8 cellular contexts compared by ENCODE assay signal in genomic region chr12:93183940-93184663, GRCh38.
DNase-seq lines count a peak whose midpoint lies in the region; ATAC-seq lines count a peak whose summit lies in the region.

No MANE protein-coding gene starts in this region.

- peak overlapping the region; percentile 3 for H3K27ac ChIP-seq in caudate nucleus (ENCODE audit: low read depth, low read length)
- no peak overlapping the region for H3K27ac ChIP-seq in naive thymus-derived CD4-positive, alpha-beta T cell (ENCODE audit: low read depth, low read length)

- H3K27me3 ChIP-seq in naive thymus-derived CD4-positive, alpha-beta T cell (ENCODE audit: control insufficient read depth in 2 of 2, insufficient read depth in 2 of 2, low read length in 2 of 2): no peaks in the 10 kb centered on the region

- no peaks in the 10 kb centered on the region for H3K36me3 ChIP-seq in naive thymus-derived CD4-positive, alpha-beta T cell (ENCODE audit: control insufficient read depth in 2 of 3, insufficient read depth in 3 of 3, low read length in 3 of 3)

- no peaks in the 10 kb centered on the region for H3K4me1 ChIP-seq in naive thymus-derived CD4-positive, alpha-beta T cell (ENCODE audit: control insufficient read depth in 2 of 2, insufficient read depth in 2 of 2, low read length in 2 of 2)

- H3K4me1 Mint-ChIP-seq in IgD-negative memory B cell: peaks cover 44 to 48% (median 47%) of the 10 kb centered on the region in 3 donors
- H3K4me1 Mint-ChIP-seq in naive thymus-derived CD4-positive, alpha-beta T cell: peaks cover 10 to 39% (median 21%) of the 10 kb centered on the region in 7 donors

- H3K27ac Mint-ChIP-seq in IgD-negative memory B cell: peak overlapping the region; percentile 20 to 80 (median 71)
- H3K27ac Mint-ChIP-seq in naive thymus-derived CD4-positive, alpha-beta T cell: peak overlapping the region; percentile 4 to 89 (median 71)

- CTCF ChIA-PET in naive thymus-derived CD4-positive, alpha-beta T cell (lab: Charles Lee): no interaction called here

- ATAC-seq in GM21381 (IDR thresholded peaks at IDR 0.05; ENCODE audit: unreplicated experiment): peak; percentile 85
- ATAC-seq in naive thymus-derived CD4-positive, alpha-beta T cell: peak; percentile 86

- H3K36me3 Mint-ChIP-seq in IgD-negative memory B cell: no peaks in the 10 kb centered on the region
- H3K36me3 Mint-ChIP-seq in naive thymus-derived CD4-positive, alpha-beta T cell: peaks cover 0 to 12% (median 0%) of the 10 kb centered on the region in 5 donors

- POLR2A ChIA-PET in naive thymus-derived CD4-positive, alpha-beta T cell (lab: Charles Lee): no interaction called here

- no peaks in the 10 kb centered on the region for H3K27me3 Mint-ChIP-seq in IgD-negative memory B cell
- H3K27me3 Mint-ChIP-seq in naive thymus-derived CD4-positive, alpha-beta T cell: no peaks in the 10 kb centered on the region

- H3K4me3 ChIP-seq in naive thymus-derived CD4-positive, alpha-beta T cell (ENCODE audit: low read length): no peak overlapping the region

- H3K9me3 Mint-ChIP-seq in IgD-negative memory B cell: no peaks in the 10 kb centered on the region
- peaks cover 0 to 12% (median 0%) of the 10 kb centered on the region in 11 donors for H3K9me3 Mint-ChIP-seq in naive thymus-derived CD4-positive, alpha-beta T cell

- H3K9me3 ChIP-seq in naive thymus-derived CD4-positive, alpha-beta T cell (ENCODE audit: control insufficient read depth in 2 of 3, low read length in 3 of 3): no peaks in the 10 kb centered on the region

- intact Hi-C loops in naive thymus-derived CD4-positive, alpha-beta T cell (cut with micrococcal nuclease): loop anchor here (5.0 kb wide), 1 partner anchor 63 kb away; no protein-coding TSS in a partner anchor

- peak; percentile 81 for DNase-seq in GF-D8 (lab: John Stamatoyannopoulos, UW)
- peak in 5 of 61 donors; percentile 10 to 14 (median 12) for DNase-seq in caudate nucleus (lab: John Stamatoyannopoulos, UW)
- DNase-seq in naive thymus-derived CD4-positive, alpha-beta T cell: peak in 5 of 9 donors; percentile 19 to 42 (median 21)
- DNase-seq in 8988T: no peak
- DNase-seq in OCI-M2 (lab: John Stamatoyannopoulos, UW; ENCODE audit: unreplicated experiment): no peak
- DNase-seq in HK-2 (ENCODE audit: unreplicated experiment): no peak

- peak overlapping the region in 3 of 4 donors; percentile 34 to 81 (median 53) for H3K4me3 Mint-ChIP-seq in IgD-negative memory B cell
- H3K4me3 Mint-ChIP-seq in naive thymus-derived CD4-positive, alpha-beta T cell: peak overlapping the region in 9 of 10 donors; percentile 12 to 76 (median 57)

Comparison
In these comparisons a context has a peak if more than half of its experiments do, and no peak if none do; other contexts are left out.
1. DNase-seq: peak in GF-D8 (single experiment) and naive thymus-derived CD4-positive, alpha-beta T cell (5 of 9); none in 8988T (single experiment), OCI-M2 (single experiment) and HK-2 (single experiment).